8 cellular contexts compared by ENCODE assay signal in the genomic region with DNA sequence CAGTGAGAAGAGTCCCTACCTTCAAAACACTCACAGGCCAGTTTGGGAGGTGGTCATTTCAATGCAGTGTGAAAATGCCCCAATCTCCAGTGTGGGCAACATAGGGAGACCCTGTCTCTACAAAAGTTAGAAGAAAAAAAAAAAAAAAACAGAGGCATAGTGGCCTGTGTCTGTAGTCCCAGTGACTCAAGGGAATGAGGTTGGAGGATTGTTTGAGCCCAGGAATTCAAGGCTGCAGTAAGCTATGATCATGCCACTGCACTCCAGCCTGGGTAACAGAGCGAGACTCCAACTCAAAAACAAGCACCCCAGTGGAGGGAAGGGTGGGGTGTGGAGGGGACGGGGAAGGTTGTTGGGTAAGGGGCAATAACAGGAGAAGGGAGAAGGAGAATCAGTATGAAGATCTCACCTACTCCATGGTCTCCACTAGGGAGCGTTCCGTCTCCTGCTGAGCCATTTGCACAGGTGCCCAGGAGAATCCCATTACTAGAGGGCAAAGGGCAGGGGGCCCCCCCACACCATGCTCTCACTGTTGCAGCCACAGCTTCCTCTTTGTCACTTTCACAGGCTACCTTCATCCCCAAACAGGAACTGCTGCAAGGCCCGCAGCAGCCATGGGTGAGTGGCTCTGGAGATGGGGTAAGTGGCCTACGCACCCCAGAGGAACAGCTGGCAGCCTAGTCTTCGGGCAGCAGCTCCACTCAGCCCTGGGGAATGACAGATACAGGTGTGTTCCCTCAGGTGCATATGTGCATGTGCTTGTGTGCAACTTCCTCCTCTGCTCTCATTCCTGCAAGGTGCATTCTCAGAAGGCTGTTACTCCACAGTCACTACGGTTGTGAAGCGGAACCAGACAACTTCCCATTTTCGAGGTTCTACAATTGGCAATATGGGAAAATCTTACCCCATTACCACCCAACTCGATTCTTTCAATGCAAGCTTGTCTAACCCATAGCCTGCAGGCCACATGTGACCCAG.
DNase-seq lines count a peak whose midpoint lies in the region; ATAC-seq and TF ChIP-seq lines count a peak whose summit lies in the region.

No MANE protein-coding gene starts in this region.

- H2AFZ ChIP-seq in mammary epithelial cell (ENCODE audit: low read depth, low read length): peak overlapping the region; percentile 11

- intact Hi-C loops in CD14-positive monocyte (cut with micrococcal nuclease): loop anchor here in 1 of 2 donors (2.0 to 5.0 kb wide), 2 partner anchors 16 to 37 kb away; no protein-coding TSS in a partner anchor
- intact Hi-C loops in mammary epithelial cell (cut with micrococcal nuclease): no loop called here

- dilution Hi-C loops in mammary epithelial cell (cut with HindIII; ENCODE audit: low sequenced_read_pairs): no loop called here

- no peaks in the 10 kb centered on the region for H3K9me3 Mint-ChIP-seq in CD14-positive monocyte
- H3K9me3 Mint-ChIP-seq in T-helper 2 cell treated with Interferon-gamma antibody and Interleukin-4, amounts not matched to agents 5 μg/mL and 100 μg/mL, for 36 hours: no peaks in the 10 kb centered on the region

- peak overlapping the region; percentile 95 to 100 (median 96) for H3K27ac Mint-ChIP-seq in CD14-positive monocyte
- H3K27ac Mint-ChIP-seq in T-helper 2 cell treated with Interferon-gamma antibody and Interleukin-4, amounts not matched to agents 5 μg/mL and 100 μg/mL, for 36 hours: no peak overlapping the region

- BruUV-seq in mammary epithelial cell (replicated peaks; lab: Mats Ljungman, UMichigan): no TSS peak

- peak overlapping the region; percentile 9 to 53 for H3K4me3 Mint-ChIP-seq in CD14-positive monocyte
- H3K4me3 Mint-ChIP-seq in T-helper 2 cell treated with Interferon-gamma antibody and Interleukin-4, amounts not matched to agents 5 μg/mL and 100 μg/mL, for 36 hours: peak overlapping the region; percentile 12

- H3K27ac ChIP-seq in mammary epithelial cell (ENCODE audit: insufficient read depth, low read depth, low read length): peak overlapping the region; percentile 88

- H3K4me3 ChIP-seq in mammary epithelial cell (replicated peaks in 1 of 3; ENCODE audit: insufficient read depth in 1 of 3, low read depth in 2 of 3, low read length in 3 of 3): no peak overlapping the region

- in situ Hi-C loops in mammary epithelial cell (cut with MboI; ENCODE audit: low sequenced_read_pairs in 2 of 2): loop anchor here in 1 of 2 donors (25.0 kb wide), 1 partner anchor 442 kb away; the partner anchor contains the start of gene B3GALNT2

- no peak for TF ChIP-seq CTCF in CD14-positive monocyte (IDR thresholded peaks at IDR 0.05)
- TF ChIP-seq CTCF in mammary epithelial cell (conservative IDR thresholded peaks at IDR 0.05 in 1 of 2, IDR thresholded peaks at IDR 0.05 in 1 of 2; ENCODE audit: extremely low read depth in 1 of 2, insufficient read depth in 1 of 2, low read depth in 1 of 2, low read length in 2 of 2): no peak

- WGBS in mammary epithelial cell (ENCODE audit: low coverage, missing lambda C conversion rate): 96% methylated on average over 9 of the region's 11 CpGs

- H3K9me3 ChIP-seq in mammary epithelial cell (replicated peaks; ENCODE audit: insufficient read depth, low read length): no peaks in the 10 kb centered on the region

- H4K20me1 ChIP-seq in mammary epithelial cell (ENCODE audit: insufficient read depth, low read length): no peaks in the 10 kb centered on the region

- ATAC-seq in GM19324 (IDR thresholded peaks at IDR 0.05; ENCODE audit: low FRiP score, unreplicated experiment) (peak; percentile 98), HG03175 (IDR thresholded peaks at IDR 0.05; ENCODE audit: unreplicated experiment) (peak; percentile 98)

- no peak overlapping the region for H3K9ac ChIP-seq in mammary epithelial cell (ENCODE audit: insufficient read depth, low read length)

- H3K4me2 ChIP-seq in mammary epithelial cell (ENCODE audit: insufficient read depth, low read depth, low read length): peak overlapping the region; percentile 44

- H3K36me3 Mint-ChIP-seq in CD14-positive monocyte: peaks cover 0 to 2% of the 10 kb centered on the region in 2 donors
- no peaks in the 10 kb centered on the region for H3K36me3 Mint-ChIP-seq in T-helper 2 cell treated with Interferon-gamma antibody and Interleukin-4, amounts not matched to agents 5 μg/mL and 100 μg/mL, for 36 hours (ENCODE audit: low read depth)

- peaks cover 0 to 2% (median 0%) of the 10 kb centered on the region in 3 donors for H3K27me3 Mint-ChIP-seq in CD14-positive monocyte (ENCODE audit: low read depth in 3 of 3)
- no peaks in the 10 kb centered on the region for H3K27me3 Mint-ChIP-seq in T-helper 2 cell treated with Interferon-gamma antibody and Interleukin-4, amounts not matched to agents 5 μg/mL and 100 μg/mL, for 36 hours (ENCODE audit: low read depth)

- H3K36me3 ChIP-seq in mammary epithelial cell (ENCODE audit: insufficient read depth, low read length): no peaks in the 10 kb centered on the region

- no peaks in the 10 kb centered on the region for H3K79me2 ChIP-seq in mammary epithelial cell (ENCODE audit: insufficient read depth, low read length)

- H3K27me3 ChIP-seq in mammary epithelial cell (ENCODE audit: insufficient read depth, low read length): no peaks in the 10 kb centered on the region

- peak; percentile 85 for DNase-seq in CD14-positive monocyte (ENCODE audit: low spot score)
- peak; percentile 21 for DNase-seq in T-helper 2 cell treated with Interferon-gamma antibody and Interleukin-4, amounts not matched to agents 5 μg/mL and 100 μg/mL, for 36 hours (ENCODE audit: low spot score)
- DNase-seq in mammary epithelial cell: no peak
- peak; percentile 42 for DNase-seq in stimulated activated CD4-positive, alpha-beta T cell treated with anti-CD3 and anti-CD28 coated beads, Interleukin-15, amount 100 ng/mL, for 24 hours
- no peak for DNase-seq in NCI-H2227 treated with DMSO at 0.1 percent for 48 hours (lab: John Stamatoyannopoulos, UW)
- no peak for DNase-seq in amniotic stem cell (lab: John Stamatoyannopoulos, UW)

- H3K4me1 ChIP-seq in mammary epithelial cell (ENCODE audit: insufficient read depth, low read length): peaks cover 24% of the 10 kb centered on the region

- CTCF ChIA-PET in mammary epithelial cell (lab: Charles Lee; ENCODE audit: low non-redundant PET): no interaction called here

- peaks cover 99% of the 10 kb centered on the region for H3K4me1 Mint-ChIP-seq in CD14-positive monocyte
- peaks cover 28% of the 10 kb centered on the region for H3K4me1 Mint-ChIP-seq in T-helper 2 cell treated with Interferon-gamma antibody and Interleukin-4, amounts not matched to agents 5 μg/mL and 100 μg/mL, for 36 hours (ENCODE audit: low read depth)

Comparison
In these comparisons a context has a peak if more than half of its experiments do, and no peak if none do; other contexts are left out.
1. DNase-seq: peak in CD14-positive monocyte (single experiment), T-helper 2 cell treated with Interferon-gamma antibody and Interleukin-4, amounts not matched to agents 5 μg/mL and 100 μg/mL, for 36 hours (single experiment) and stimulated activated CD4-positive, alpha-beta T cell treated with anti-CD3 and anti-CD28 coated beads, Interleukin-15, amount 100 ng/mL, for 24 hours (single experiment); none in mammary epithelial cell (single experiment), NCI-H2227 treated with DMSO at 0.1 percent for 48 hours (single experiment) and amniotic stem cell (single experiment).